19 cellular contexts compared by ENCODE assay signal in the genomic region with DNA sequence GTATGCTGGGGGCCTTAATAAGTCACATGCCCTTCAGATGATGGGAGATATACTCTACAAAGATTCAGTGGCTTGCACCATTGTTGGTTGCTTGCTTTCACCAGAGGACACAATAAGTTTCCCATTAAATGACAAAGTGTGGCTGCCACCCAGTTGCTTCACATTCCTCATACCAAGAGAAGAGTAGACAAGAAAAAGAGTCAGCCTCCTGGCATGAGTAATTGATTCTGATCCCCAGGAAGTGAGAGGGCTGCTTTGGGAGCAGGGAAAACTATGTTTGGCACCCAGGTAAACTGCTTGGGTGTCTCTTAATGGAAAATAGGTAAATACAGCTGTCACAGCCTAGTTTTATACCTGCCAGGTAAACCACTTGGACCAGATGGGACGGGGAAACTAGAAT.
"Had no signal": no experiment of that assay in that cellular context is flagged by ENCODE, and none has a peak within 500 bp of the region (broad histone marks: within the 10 kb centered on the region; RNA-seq: fewer than 3 reads in every experiment).

No MANE protein-coding gene starts in this region.

- H3K4me3 Mint-ChIP-seq: activated CD4-positive, alpha-beta memory T cell treated with anti-CD3 and anti-CD28 coated beads, Interleukin-2, amount 10 ng/mL, durations not matched to agents 7 days and 5 days; activated naive CD4-positive, alpha-beta T cell treated with anti-CD3 and anti-CD28 coated beads for 36 hours; activated T-cell treated with anti-CD3 and anti-CD28 coated beads, Interleukin-2, amount 50 U/mL, for 72 hours; immature natural killer cell; mesothelial cell of epicardium; natural killer cell; T-helper 17 cell had no signal

- H3K4me3 ChIP-seq: cardiac muscle cell, left lung, sigmoid colon, upper lobe of left lung had no signal

- H3K27ac Mint-ChIP-seq: activated CD4-positive, alpha-beta memory T cell treated with anti-CD3 and anti-CD28 coated beads, Interleukin-2, amount 10 ng/mL, durations not matched to agents 7 days and 5 days; activated naive CD4-positive, alpha-beta T cell treated with anti-CD3 and anti-CD28 coated beads for 36 hours; activated T-cell treated with anti-CD3 and anti-CD28 coated beads, Interleukin-2, amount 50 U/mL, for 72 hours; immature natural killer cell; mesothelial cell of epicardium; natural killer cell; T-helper 17 cell had no signal

- H3K4me1 Mint-ChIP-seq: immature natural killer cell, mesothelial cell of epicardium, natural killer cell had no signal

- ATAC-seq: activated T-cell treated with anti-CD3 and anti-CD28 coated beads, Interleukin-2, amount 50 U/mL, for 72 hours; left lung; natural killer cell; stimulated activated naive CD8-positive, alpha-beta T cell treated with anti-CD3 and anti-CD28 coated beads, Interleukin-15, Interleukin-2, amounts not matched to agents 100 U/mL and 50 U/mL, for 24 hours; T-helper 17 cell had no signal

- H3K9me3 ChIP-seq: left lung, sigmoid colon, upper lobe of left lung had no signal

- H3K36me3 Mint-ChIP-seq: immature natural killer cell, mesothelial cell of epicardium, natural killer cell had no signal

- H3K36me3 ChIP-seq: cardiac muscle cell, left lung, sigmoid colon, upper lobe of left lung had no signal

- DNase-seq: activated CD4-positive, alpha-beta memory T cell treated with anti-CD3 and anti-CD28 coated beads, Interleukin-2, amount 10 ng/mL, durations not matched to agents 7 days and 5 days; activated CD4-positive, alpha-beta T cell treated with anti-CD3 and anti-CD28 coated beads for 48 hours; activated CD4-positive, CD25-positive, alpha-beta regulatory T cell; activated effector memory CD4-positive, alpha-beta T cell treated with Interleukin-2 at 50 U/mL for 16 hours; activated T-cell treated with anti-CD3 and anti-CD28 coated beads, Interleukin-2, amount 50 U/mL, for 72 hours; amygdala; cortex of kidney; effector CD4-positive, alpha-beta T cell; immature natural killer cell; left lung; natural killer cell; sigmoid colon; stimulated activated CD4-positive, alpha-beta T cell treated with anti-CD3 and anti-CD28 coated beads, Interleukin-4, amount 100 ng/mL, for 24 hours; stimulated activated naive CD8-positive, alpha-beta T cell treated with anti-CD3 and anti-CD28 coated beads, Interleukin-15, Interleukin-2, amounts not matched to agents 100 U/mL and 50 U/mL, for 24 hours; T-helper 17 cell; upper lobe of left lung had no signal

- H3K4me1 ChIP-seq: sigmoid colon had no signal

- H3K27me3 ChIP-seq: cardiac muscle cell, left lung, sigmoid colon, upper lobe of left lung had no signal

- H3K9me3 Mint-ChIP-seq: activated naive CD4-positive, alpha-beta T cell treated with anti-CD3 and anti-CD28 coated beads for 36 hours; activated T-cell treated with anti-CD3 and anti-CD28 coated beads, Interleukin-2, amount 50 U/mL, for 72 hours; mesothelial cell of epicardium; natural killer cell had no signal

- H3K27ac ChIP-seq: cardiac muscle cell, left lung, sigmoid colon, upper lobe of left lung had no signal
